Comparison of ENCODE assay signal across 1 cellular context in the genomic region with DNA sequence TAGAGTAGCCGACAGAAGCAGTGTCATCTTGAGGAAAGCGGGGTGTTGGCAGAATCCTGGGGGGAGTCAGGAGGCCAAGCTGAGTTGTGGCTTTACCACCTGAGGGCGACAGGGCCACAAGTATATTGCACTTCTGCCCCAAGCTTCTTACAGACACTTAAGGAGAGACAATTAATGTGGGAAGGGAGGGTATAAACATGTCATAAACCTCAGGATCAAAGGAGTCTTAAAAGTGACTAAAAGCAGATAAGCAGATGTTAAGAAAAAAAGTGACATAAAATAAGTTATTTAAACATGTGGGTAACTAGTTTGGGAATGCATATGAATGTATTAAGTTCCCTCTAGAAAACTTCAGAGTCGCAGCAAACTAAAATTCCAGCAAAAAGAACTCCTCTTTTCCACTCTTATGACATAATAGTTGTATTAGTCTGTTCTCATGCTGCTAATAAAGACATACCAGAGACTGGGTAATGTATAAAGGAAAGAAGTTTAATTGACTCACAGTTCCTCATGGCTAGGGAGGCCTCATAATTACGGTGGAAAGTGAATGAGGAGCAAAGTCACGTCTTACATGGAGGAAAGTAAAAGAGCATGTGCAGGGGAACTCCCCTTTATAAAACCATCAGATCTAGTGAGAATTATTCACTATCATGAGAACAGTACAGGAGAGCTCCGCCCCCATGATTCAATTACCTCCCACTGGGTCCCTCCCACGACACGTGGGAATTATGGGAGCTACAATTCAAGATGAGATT.
TF ChIP-seq lines count a peak whose summit lies in the region.

No MANE protein-coding gene starts in this region.

TF ChIP-seq in K562, 482 proteins besides CTCF, POLR2A, EP300 and RAD21 (continued from another document):
- TF ChIP-seq, protein P1, sequence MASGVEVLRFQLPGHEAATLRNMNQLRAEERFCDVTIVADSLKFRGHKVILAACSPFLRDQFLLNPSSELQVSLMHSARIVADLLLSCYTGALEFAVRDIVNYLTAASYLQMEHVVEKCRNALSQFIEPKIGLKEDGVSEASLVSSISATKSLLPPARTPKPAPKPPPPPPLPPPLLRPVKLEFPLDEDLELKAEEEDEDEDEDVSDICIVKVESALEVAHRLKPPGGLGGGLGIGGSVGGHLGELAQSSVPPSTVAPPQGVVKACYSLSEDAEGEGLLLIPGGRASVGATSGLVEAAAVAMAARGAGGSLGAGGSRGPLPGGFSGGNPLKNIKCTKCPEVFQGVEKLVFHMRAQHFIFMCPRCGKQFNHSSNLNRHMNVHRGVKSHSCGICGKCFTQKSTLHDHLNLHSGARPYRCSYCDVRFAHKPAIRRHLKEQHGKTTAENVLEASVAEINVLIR (CRISPR knock-in tag; IDR thresholded peaks at IDR 0.05) = no peak
- TF ChIP-seq PPARD (CRISPR knock-in tag; IDR thresholded peaks at IDR 0.05) (no peak), EGR1 (conservative IDR thresholded peaks at IDR 0.05) (0 out of 2 replicates have a peak, but pooled peaks have one; percentile 1), LEF1 (IDR thresholded peaks at IDR 0.05) (0 out of 2 replicates have a peak, but pooled peaks have one; percentile 42), ZNF431 (CRISPR knock-in tag; IDR thresholded peaks at IDR 0.05) (peak; percentile 84), THAP12 (CRISPR knock-in tag; IDR thresholded peaks at IDR 0.05) (no peak), ESRRA (IDR thresholded peaks at IDR 0.05; ENCODE audit: borderline replicate concordance, low read depth) (no peak), RAD51 (IDR thresholded peaks at IDR 0.05; ENCODE audit: borderline replicate concordance, low read depth) (no peak), TGIF2 (CRISPR knock-in tag; IDR thresholded peaks at IDR 0.05) (no peak), RCOR1 (IDR thresholded peaks at IDR 0.05; ENCODE audit: borderline replicate concordance in 1 of 2, low read depth in 2 of 2, low read length in 2 of 2) (no peak), HMBOX1 (IDR thresholded peaks at IDR 0.05) (0 out of 2 replicates have a peak, but pooled peaks have one; percentile 26)
TF ChIP-seq in K562: peak in this region for 9.
